9 cellular contexts compared by ENCODE assay signal in genomic region chr4:8117278-8117682, GRCh38. TPM values are rescaled to one million over a fixed set of nuclear protein-coding genes. Genes with fewer than 3 reads are reported as not detected.
A peak's percentile ranks its signal among the peaks of the same experiment; 100 is the strongest.
DNase-seq lines count a peak whose midpoint lies in the region; ATAC-seq and TF ChIP-seq lines count a peak whose summit lies in the region.
"Had no signal": no experiment of that assay in that cellular context is flagged by ENCODE, and none has a peak within 500 bp of the region (broad histone marks: within the 10 kb centered on the region; RNA-seq: fewer than 3 reads in every experiment).

No MANE protein-coding gene starts in this region.

- DNase-seq in ACHN (peak; percentile 12), RPMI8226 (peak; percentile 69), choroid plexus epithelial cell (ENCODE audit: low read depth) (peak; percentile 34), omental fat pad (ENCODE audit: low spot score) (no peak), esophagus squamous epithelium (lab: John Stamatoyannopoulos, UW) (no peak), NCI-H1694 treated with DMSO at 0.1 percent for 48 hours (lab: John Stamatoyannopoulos, UW) (no peak)
- no peak for DNase-seq in effector memory CD4-positive, alpha-beta T cell

- peak; percentile 54 for ATAC-seq in GM19438 (IDR thresholded peaks at IDR 0.05; ENCODE audit: low read depth, unreplicated experiment)
- peak; percentile 34 for ATAC-seq in omental fat pad (ENCODE audit: low FRiP score)

- 53 to 69% methylated on average over 4 of the region's 4 CpGs for WGBS in esophagus squamous epithelium, 2 donors

- H3K27ac ChIP-seq in esophagus squamous epithelium, result no peak overlapping the region
- no peak overlapping the region for H3K27ac ChIP-seq in effector memory CD4-positive, alpha-beta T cell (ENCODE audit: insufficient read depth, low read length, poor library complexity, severe bottlenecking)
- H3K27ac ChIP-seq: parathyroid adenoma had no signal

- intact Hi-C loops in esophagus squamous epithelium (cut with DNase I), result no loop called here

- no peak for TF ChIP-seq CTCF in choroid plexus epithelial cell (conservative IDR thresholded peaks at IDR 0.05; ENCODE audit: low read depth, low read length)
- no peak for TF ChIP-seq CTCF in omental fat pad (IDR thresholded peaks at IDR 0.05)
- TF ChIP-seq CTCF in esophagus squamous epithelium (IDR thresholded peaks at IDR 0.05), result no peak

- H3K4me3 ChIP-seq in choroid plexus epithelial cell (ENCODE audit: low read depth, low read length) (no peak overlapping the region), esophagus squamous epithelium (no peak overlapping the region)
- no peak overlapping the region for H3K4me3 ChIP-seq in effector memory CD4-positive, alpha-beta T cell (ENCODE audit: insufficient read depth, low read depth, low read length, poor library complexity, severe bottlenecking)

- H3K27me3 ChIP-seq in esophagus squamous epithelium, result no peaks in the 10 kb centered on the region
- no peaks in the 10 kb centered on the region for H3K27me3 ChIP-seq in effector memory CD4-positive, alpha-beta T cell (replicated peaks; ENCODE audit: control insufficient read depth, insufficient read depth, low read length, poor library complexity, severe bottlenecking)

- in situ Hi-C loops in ACHN (cut with HindIII; ENCODE audit: low pct_ligation_motif_present, low pct_unique_long_range_greater_than_20kb, low sequenced_read_pairs), result no loop called here

- peaks cover 0 to 33% (median 6%) of the 10 kb centered on the region in 3 donors for H3K4me1 ChIP-seq in esophagus squamous epithelium
- no peaks in the 10 kb centered on the region for H3K4me1 ChIP-seq in effector memory CD4-positive, alpha-beta T cell (ENCODE audit: control insufficient read depth, insufficient read depth, low read length, poor library complexity, severe bottlenecking)
- H3K4me1 ChIP-seq: parathyroid adenoma had no signal

- H3K36me3 ChIP-seq in esophagus squamous epithelium, result no peaks in the 10 kb centered on the region
- no peaks in the 10 kb centered on the region for H3K36me3 ChIP-seq in effector memory CD4-positive, alpha-beta T cell (ENCODE audit: control insufficient read depth, insufficient read depth, low read length)

- no peak for TF ChIP-seq POLR2A in esophagus squamous epithelium (IDR thresholded peaks at IDR 0.05)

- H3K9me3 ChIP-seq in esophagus squamous epithelium, result no peaks in the 10 kb centered on the region
- no peaks in the 10 kb centered on the region for H3K9me3 ChIP-seq in effector memory CD4-positive, alpha-beta T cell (ENCODE audit: control insufficient read depth, low read length)

RNA-seq across cellular contexts. Expression of gene ABLIM2, which starts 41.3 kb away (rescaled TPM):
- 10 to 100 TPM; 10.1 to 34.2 (median 13.7) TPM for total RNA-seq in omental fat pad
- 10 to 100 TPM; 13.5 to 26.7 (median 15.7) TPM for total RNA-seq in esophagus squamous epithelium

Comparison
In these comparisons a context has a peak if more than half of its experiments do, and no peak if none do; other contexts are left out.
1. DNase-seq: peak in ACHN (single experiment), RPMI8226 (single experiment) and choroid plexus epithelial cell (single experiment); none in omental fat pad (single experiment), esophagus squamous epithelium (single experiment), NCI-H1694 treated with DMSO at 0.1 percent for 48 hours (single experiment) and effector memory CD4-positive, alpha-beta T cell (0 of 3).